8 cellular contexts compared by ENCODE assay signal in genomic region chr22:19290400-19291217, GRCh38. TPM values are rescaled to one million over a fixed set of nuclear protein-coding genes. Genes with fewer than 3 reads are reported as not detected.
DNase-seq lines count a peak whose midpoint lies in the region; ATAC-seq, FAIRE-seq and TF ChIP-seq lines count a peak whose summit lies in the region.

No MANE protein-coding gene starts in this region.

- H3K9ac ChIP-seq in endothelial cell of umbilical vein (replicated peaks; ENCODE audit: extremely low read depth, insufficient read depth, low read length): peak overlapping the region; percentile 65

- peak overlapping the region; percentile 87 for H3K4me3 Mint-ChIP-seq in nephron progenitor cell

- H3K4me1 Mint-ChIP-seq in nephron progenitor cell: peaks cover 62% of the 10 kb centered on the region

- FAIRE-seq in endothelial cell of umbilical vein (lab: Jason Lieb, UNC): no peak

- intact Hi-C loops in endothelial cell of umbilical vein (cut with micrococcal nuclease): loop anchor here (10.0 kb wide), 1 partner anchor 344 kb away; no protein-coding TSS in a partner anchor

- peak overlapping the region; percentile 72 for H2AFZ ChIP-seq in endothelial cell of umbilical vein (ENCODE audit: low read depth, low read length)

- H3K36me3 ChIP-seq in endothelial cell of umbilical vein (ENCODE audit: control insufficient read depth in 2 of 2, extremely low read depth in 1 of 2, insufficient read depth in 2 of 2, low read length in 2 of 2): no peaks in the 10 kb centered on the region

- no peaks in the 10 kb centered on the region for H3K79me2 ChIP-seq in endothelial cell of umbilical vein (ENCODE audit: control insufficient read depth, insufficient read depth, low read length)

- TF ChIP-seq CTCF in RWPE1 (conservative IDR thresholded peaks at IDR 0.05; ENCODE audit: low read depth) (no peak), endothelial cell of umbilical vein (IDR thresholded peaks at IDR 0.05; ENCODE audit: extremely low read depth in 1 of 2, insufficient read depth in 1 of 2, low read depth in 1 of 2, low read length in 2 of 2) (no peak), nephron progenitor cell (IDR thresholded peaks at IDR 0.05) (no peak)

- no peaks in the 10 kb centered on the region for H3K9me3 ChIP-seq in endothelial cell of umbilical vein (replicated peaks; ENCODE audit: control insufficient read depth, insufficient read depth, low read length)

- CTCF ChIA-PET in RWPE1 (lab: Yijun Ruan, JAX) (no interaction called here), endothelial cell of umbilical vein (lab: Charles Lee) (interaction anchor here (2.6 kb wide), 1 partner anchor 111 kb away, joined by 14 read pairs; the partner anchor contains the start of gene SLC25A1)

- H3K27me3 Mint-ChIP-seq in nephron progenitor cell (ENCODE audit: low read depth, poor library complexity): peaks cover 25% of the 10 kb centered on the region

- dilution Hi-C loops in endothelial cell of umbilical vein (cut with MboI; ENCODE audit: extremely low pct_ligation_motif_present, low sequenced_read_pairs): no loop called here

- BruUV-seq in endothelial cell of umbilical vein (replicated peaks; lab: Mats Ljungman, UMichigan): TSS peak; percentile 20

- H3K4me2 ChIP-seq in endothelial cell of umbilical vein (ENCODE audit: insufficient read depth, low read length): peak overlapping the region; percentile 98

- ATAC-seq in HG02852 (IDR thresholded peaks at IDR 0.05; ENCODE audit: unreplicated experiment): no peak

- H3K27ac ChIP-seq in RWPE1 (peak overlapping the region; percentile 92), endothelial cell of umbilical vein (ENCODE audit: insufficient read depth, low read depth, low read length) (no peak overlapping the region)

- peak overlapping the region; percentile 20 for H3K27ac Mint-ChIP-seq in nephron progenitor cell

- H3K9me1 ChIP-seq in endothelial cell of umbilical vein (replicated peaks; ENCODE audit: control insufficient read depth, extremely low read depth, insufficient read depth, low read length): no peaks in the 10 kb centered on the region

- no peaks in the 10 kb centered on the region for H3K9me3 Mint-ChIP-seq in nephron progenitor cell

- H4K20me1 ChIP-seq in endothelial cell of umbilical vein (replicated peaks; ENCODE audit: control insufficient read depth, extremely low read depth, insufficient read depth, low read length): no peaks in the 10 kb centered on the region

- peak in 2 of 3 experiments; percentile 14 to 45 for DNase-seq in NCI-H1417 (lab: John Stamatoyannopoulos, UW)
- DNase-seq in NCI-H1417 treated with DMSO at 0.1 percent for 48 hours (lab: John Stamatoyannopoulos, UW): no peak
- DNase-seq in RWPE1 (ENCODE audit: low spot score): no peak
- no peak for DNase-seq in endothelial cell of umbilical vein (ENCODE audit: low read depth, low spot score)
- peak; percentile 25 for DNase-seq in nephron progenitor cell
- DNase-seq in GM19240 (ENCODE audit: insufficient read length, low spot score): no peak
- no peak for DNase-seq in OCI-M2 (lab: John Stamatoyannopoulos, UW; ENCODE audit: unreplicated experiment)

- no peaks in the 10 kb centered on the region for H3K36me3 Mint-ChIP-seq in nephron progenitor cell (ENCODE audit: low read depth)

- POLR2A ChIA-PET in RWPE1 (lab: Yijun Ruan, JAX; ENCODE audit: low non-redundant PET) (interaction anchor here (1.0 kb wide), 1 partner anchor 116 kb away, joined by 3 read pairs; no protein-coding TSS in a partner anchor), endothelial cell of umbilical vein (lab: Charles Lee) (no interaction called here)

- H3K27me3 ChIP-seq in endothelial cell of umbilical vein (ENCODE audit: control insufficient read depth in 2 of 2, insufficient read depth in 2 of 2, low read length in 2 of 2): peaks cover 2 to 5% of the 10 kb centered on the region in 2 experiments

- peaks cover 11% of the 10 kb centered on the region for H3K4me1 ChIP-seq in endothelial cell of umbilical vein (ENCODE audit: control insufficient read depth, extremely low read depth, insufficient read depth, low read length)

- TF ChIP-seq POLR2A in endothelial cell of umbilical vein (IDR thresholded peaks at IDR 0.05; ENCODE audit: low read depth, low read length): no peak

- peak overlapping the region; percentile 78 to 89 (median 85) for H3K4me3 ChIP-seq in endothelial cell of umbilical vein (replicated peaks in 1 of 3; ENCODE audit: insufficient read depth in 1 of 3, low read depth in 1 of 3, low read length in 3 of 3)

TF ChIP-seq in endothelial cell of umbilical vein, 7 proteins besides CTCF, POLR2A, EP300 and RAD21:
- TF ChIP-seq POLR2AphosphoS5 (IDR thresholded peaks at IDR 0.05; ENCODE audit: insufficient read depth, low read depth, low read length) (no peak), EZH2 (IDR thresholded peaks at IDR 0.05; ENCODE audit: borderline replicate concordance, low read depth, low read length, severe bottlenecking) (no peak), MYC (IDR thresholded peaks at IDR 0.05; ENCODE audit: low read depth, low read length) (no peak), GATA2 (IDR thresholded peaks at IDR 0.05; ENCODE audit: insufficient read depth, insufficient read length, low read depth, low read length) (no peak), FOS (IDR thresholded peaks at IDR 0.05; ENCODE audit: borderline replicate concordance, insufficient read depth, low read length) (no peak), JUN (IDR thresholded peaks at IDR 0.05; ENCODE audit: borderline replicate concordance, insufficient read depth, insufficient read length, low read depth) (no peak)
- TF ChIP-seq, protein P1, sequence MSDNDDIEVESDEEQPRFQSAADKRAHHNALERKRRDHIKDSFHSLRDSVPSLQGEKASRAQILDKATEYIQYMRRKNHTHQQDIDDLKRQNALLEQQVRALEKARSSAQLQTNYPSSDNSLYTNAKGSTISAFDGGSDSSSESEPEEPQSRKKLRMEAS (IDR thresholded peaks at IDR 0.05; ENCODE audit: insufficient read depth, insufficient read length): no peak

RNA-seq across cellular contexts. Expression of gene CLTCL1, which starts 0.9 kb away (rescaled TPM):
- total RNA-seq in endothelial cell of umbilical vein: 6.2 and 6.8 TPM in 2 replicates
- 5.0 and 5.1 TPM in 2 replicates for polyA plus RNA-seq in endothelial cell of umbilical vein
- polyA plus RNA-seq in endothelial cell of umbilical vein (2011; cell fraction: cytosol; rRNA removed): 3.3 and 3.4 TPM in 2 replicates
- polyA plus RNA-seq in endothelial cell of umbilical vein (2011; cell fraction: nucleus; rRNA removed): 10.6 and 14.9 TPM in 2 replicates
- 4.0 and 4.4 TPM in 2 replicates for polyA plus RNA-seq in endothelial cell of umbilical vein (2012)
- 8.4 and 12.6 TPM in 2 replicates for polyA minus RNA-seq in endothelial cell of umbilical vein
- polyA minus RNA-seq in endothelial cell of umbilical vein (2011; cell fraction: cytosol; rRNA and poly(A)+ RNA removed): 13.5 TPM
- 11.4 and 11.7 TPM in 2 replicates for polyA minus RNA-seq in endothelial cell of umbilical vein (2011; cell fraction: nucleus; rRNA and poly(A)+ RNA removed)

Comparison
In these comparisons a context has a peak if more than half of its experiments do, and no peak if none do; other contexts are left out.
1. DNase-seq: peak in NCI-H1417 (2 of 3) and nephron progenitor cell (single experiment); none in NCI-H1417 treated with DMSO at 0.1 percent for 48 hours (single experiment), RWPE1 (single experiment), endothelial cell of umbilical vein (single experiment), GM19240 (single experiment) and OCI-M2 (single experiment).